Comparison of ENCODE assay signal across 16 cellular contexts in the genomic region with DNA sequence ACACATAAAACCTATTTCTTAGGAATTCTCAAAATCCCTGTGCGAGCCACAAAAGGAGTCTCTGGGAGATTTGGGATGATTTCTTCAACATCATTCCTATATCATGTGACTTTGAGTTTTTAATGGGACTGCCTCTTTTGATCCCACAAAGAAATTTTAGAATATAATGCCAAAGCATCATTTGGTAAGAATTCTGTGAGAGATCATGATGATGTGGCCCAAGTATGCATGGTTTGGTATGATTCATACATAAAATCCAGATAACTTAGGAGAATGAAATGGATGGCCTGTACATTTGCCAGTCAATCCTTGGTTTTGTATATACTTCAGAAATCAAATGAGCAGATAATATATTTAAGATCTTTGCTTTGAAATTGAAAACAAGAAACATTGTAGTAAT.
DNase-seq lines count a peak whose midpoint lies in the region; ATAC-seq and TF ChIP-seq lines count a peak whose summit lies in the region.
"Had no signal": no experiment of that assay in that cellular context is flagged by ENCODE, and none has a peak within 500 bp of the region (broad histone marks: within the 10 kb centered on the region; RNA-seq: fewer than 3 reads in every experiment).

No MANE protein-coding gene starts in this region.

- TF ChIP-seq CTCF in choroid plexus epithelial cell (conservative IDR thresholded peaks at IDR 0.05; ENCODE audit: low read depth, low read length) (no peak), heart left ventricle (IDR thresholded peaks at IDR 0.05) (no peak)

- no peak for ATAC-seq in heart left ventricle
- ATAC-seq: HepG2 had no signal

- H3K27ac ChIP-seq in heart left ventricle (no peak overlapping the region), caudate nucleus (ENCODE audit: low read depth, low read length) (no peak overlapping the region)
- H3K27ac ChIP-seq: C4-2B, stomach had no signal

- H3K9me3 ChIP-seq in heart left ventricle, result no peaks in the 10 kb centered on the region
- H3K9me3 ChIP-seq: stomach had no signal

- TF ChIP-seq POLR2A in heart left ventricle (IDR thresholded peaks at IDR 0.05), result no peak

- 88 to 97% (median 95%) methylated on average over 1 of the region's 1 CpG for WGBS in heart left ventricle, 4 donors

- H3K27me3 ChIP-seq in heart left ventricle, result no peaks in the 10 kb centered on the region
- H3K27me3 ChIP-seq: stomach had no signal

- no peaks in the 10 kb centered on the region for H3K36me3 ChIP-seq in heart left ventricle
- H3K36me3 ChIP-seq: stomach had no signal

- H3K4me3 ChIP-seq in choroid plexus epithelial cell (ENCODE audit: low read depth, low read length) (no peak overlapping the region), heart left ventricle (no peak overlapping the region)
- H3K4me3 ChIP-seq: stomach had no signal

- intact Hi-C loops in heart left ventricle (cut with DNase I), result no loop called here

- DNase-seq in AG20443 (ENCODE audit: low spot score) (peak; percentile 77), M059J (ENCODE audit: low read depth) (peak; percentile 61), choroid plexus epithelial cell (ENCODE audit: low read depth) (peak; percentile 67), non-pigmented ciliary epithelial cell (ENCODE audit: low read depth) (peak; percentile 54), NCI-H526 (lab: John Stamatoyannopoulos, UW) (no peak), Ammon's horn (ENCODE audit: low spot score) (no peak), heart left ventricle (no peak), caudate nucleus (lab: John Stamatoyannopoulos, UW) (no peak)
- DNase-seq: activated CD4-positive, alpha-beta T cell treated with anti-CD3 and anti-CD28 coated beads, Interleukin-2, amount 50 U/mL, for 4 hours; aorta; DND-41; effector CD8-positive, alpha-beta T cell; kidney; stomach had no signal

- peaks cover 0 to 4% (median 0%) of the 10 kb centered on the region in 12 donors for H3K4me1 ChIP-seq in heart left ventricle

Comparison
In these comparisons a context has a peak if more than half of its experiments do, and no peak if none do; other contexts are left out.
1. DNase-seq: peak in AG20443 (single experiment), M059J (single experiment), choroid plexus epithelial cell (single experiment) and non-pigmented ciliary epithelial cell (single experiment); none in NCI-H526 (0 of 2), Ammon's horn (single experiment), heart left ventricle (0 of 5) and caudate nucleus (0 of 61).